ENCODE assay signal across 20 cellular contexts in genomic region chr2:238936162-238937052, GRCh38.
A peak's percentile ranks its signal among the peaks of the same experiment; 100 is the strongest.
DNase-seq lines count a peak whose midpoint lies in the region; ATAC-seq, FAIRE-seq and TF ChIP-seq lines count a peak whose summit lies in the region.
"Had no signal": no experiment of that assay in that cellular context is flagged by ENCODE, and none has a peak within 500 bp of the region (broad histone marks: within the 10 kb centered on the region; RNA-seq: fewer than 3 reads in every experiment).

No MANE protein-coding gene starts in this region.

- no peaks in the 10 kb centered on the region for H3K36me3 Mint-ChIP-seq in activated CD4-positive, alpha-beta T cell treated with anti-CD3 and anti-CD28 coated beads, Interleukin-2, amount 10 ng/mL, durations not matched to agents 7 days and 5 days (ENCODE audit: low read depth)
- H3K36me3 Mint-ChIP-seq in T-helper 17 cell (ENCODE audit: low read depth), result no peaks in the 10 kb centered on the region
- H3K36me3 Mint-ChIP-seq: CD14-positive monocyte had no signal

- H3K4me2 ChIP-seq in osteoblast (ENCODE audit: insufficient read depth, low read length), result no peak overlapping the region

- H3K27ac Mint-ChIP-seq in activated CD4-positive, alpha-beta T cell treated with anti-CD3 and anti-CD28 coated beads, Interleukin-2, amount 10 ng/mL, durations not matched to agents 7 days and 5 days, result no peak overlapping the region
- H3K27ac Mint-ChIP-seq in T-helper 17 cell, result no peak overlapping the region
- H3K27ac Mint-ChIP-seq: CD14-positive monocyte had no signal

- H3K4me3 Mint-ChIP-seq in activated CD4-positive, alpha-beta T cell treated with anti-CD3 and anti-CD28 coated beads, Interleukin-2, amount 10 ng/mL, durations not matched to agents 7 days and 5 days, result no peak overlapping the region
- no peak overlapping the region for H3K4me3 Mint-ChIP-seq in T-helper 17 cell
- H3K4me3 Mint-ChIP-seq: CD14-positive monocyte had no signal

- intact Hi-C loops in upper lobe of right lung (cut with DNase I), result no loop called here

- ATAC-seq in upper lobe of right lung, result no peak
- no peak for ATAC-seq in T-helper 17 cell

- H3K36me3 ChIP-seq in bronchial epithelial cell (ENCODE audit: control insufficient read depth, insufficient read depth, low read length) (no peaks in the 10 kb centered on the region), osteoblast (ENCODE audit: insufficient read depth, low read length) (no peaks in the 10 kb centered on the region), upper lobe of right lung (no peaks in the 10 kb centered on the region)

- H3K9me3 ChIP-seq in osteoblast (ENCODE audit: low read depth, low read length) (no peaks in the 10 kb centered on the region), upper lobe of right lung (no peaks in the 10 kb centered on the region), T-helper 17 cell (ENCODE audit: control insufficient read depth, low read length, poor library complexity, severe bottlenecking) (no peaks in the 10 kb centered on the region)

- FAIRE-seq in bronchial epithelial cell (lab: Jason Lieb, UNC), result peak; percentile 13

- peak; percentile 44 for DNase-seq in activated CD8-positive, alpha-beta memory T cell treated with anti-CD3 and anti-CD28 coated beads for 24 hours
- no peak for DNase-seq in activated CD8-positive, alpha-beta memory T cell treated with anti-CD3 and anti-CD28 coated beads, Interleukin-2, amount 50 U/mL, for 4 hours
- DNase-seq in bronchial epithelial cell (ENCODE audit: low read depth), result no peak
- peak; percentile 29 for DNase-seq in osteoblast (ENCODE audit: insufficient read length, low spot score, missing footprints)
- DNase-seq in upper lobe of right lung, result peak; percentile 38
- no peak for DNase-seq in GF-D8 (lab: John Stamatoyannopoulos, UW)
- DNase-seq in activated CD4-positive, alpha-beta T cell treated with anti-CD3 and anti-CD28 coated beads, Interleukin-2, amount 10 ng/mL, durations not matched to agents 7 days and 5 days, result no peak
- DNase-seq in T-helper 17 cell, result no peak
- DNase-seq: COR-L47, DMS153, HCEC 1CT, IMR-90, Kasumi-1, NCI-H1105 treated with DMSO at 0.1 percent for 48 hours, NCI-H1930, NCI-H2171, NCI-H446 treated with DMSO at 0.1 percent for 48 hours, NCI-H82, SHP77 had no signal

- no peak overlapping the region for H3K27ac ChIP-seq in osteoblast (ENCODE audit: low read depth, low read length)
- H3K27ac ChIP-seq in upper lobe of right lung, result no peak overlapping the region

- H2AFZ ChIP-seq in osteoblast (ENCODE audit: low read length), result no peak overlapping the region

- CTCF ChIA-PET in activated CD4-positive, alpha-beta T cell treated with anti-CD3 and anti-CD28 coated beads, Interleukin-2, amount 10 ng/mL, durations not matched to agents 7 days and 5 days (lab: Charles Lee), result no interaction called here

- H3K4me1 ChIP-seq in osteoblast (ENCODE audit: insufficient read depth, low read length), result peaks cover 17% of the 10 kb centered on the region
- no peaks in the 10 kb centered on the region for H3K4me1 ChIP-seq in upper lobe of right lung

- no peaks in the 10 kb centered on the region for H4K20me1 ChIP-seq in osteoblast (ENCODE audit: insufficient read depth, low read length)

- no peaks in the 10 kb centered on the region for H3K9me3 Mint-ChIP-seq in activated CD4-positive, alpha-beta T cell treated with anti-CD3 and anti-CD28 coated beads, Interleukin-2, amount 10 ng/mL, durations not matched to agents 7 days and 5 days

- no peaks in the 10 kb centered on the region for H3K4me1 Mint-ChIP-seq in activated CD4-positive, alpha-beta T cell treated with anti-CD3 and anti-CD28 coated beads, Interleukin-2, amount 10 ng/mL, durations not matched to agents 7 days and 5 days
- H3K4me1 Mint-ChIP-seq in T-helper 17 cell, result no peaks in the 10 kb centered on the region
- H3K4me1 Mint-ChIP-seq: CD14-positive monocyte had no signal

- POLR2A ChIA-PET in activated CD4-positive, alpha-beta T cell treated with anti-CD3 and anti-CD28 coated beads, Interleukin-2, amount 10 ng/mL, durations not matched to agents 7 days and 5 days (lab: Charles Lee), result no interaction called here

- no peak overlapping the region for H3K4me3 ChIP-seq in bronchial epithelial cell (ENCODE audit: low read depth, low read length)
- no peak overlapping the region for H3K4me3 ChIP-seq in osteoblast (ENCODE audit: insufficient read depth, low read length)
- H3K4me3 ChIP-seq in upper lobe of right lung, result no peak overlapping the region

- H3K79me2 ChIP-seq in osteoblast (ENCODE audit: insufficient read depth, low read length), result no peaks in the 10 kb centered on the region

- no peak for TF ChIP-seq CTCF in bronchial epithelial cell (IDR thresholded peaks at IDR 0.05; ENCODE audit: insufficient read depth, low read length, severe bottlenecking)
- TF ChIP-seq CTCF in osteoblast (IDR thresholded peaks at IDR 0.05; ENCODE audit: extremely low read depth, low read depth, low read length), result no peak
- no peak for TF ChIP-seq CTCF in upper lobe of right lung (IDR thresholded peaks at IDR 0.05)

- H3K27me3 ChIP-seq in bronchial epithelial cell (ENCODE audit: control insufficient read depth, insufficient read depth, low read length), result no peaks in the 10 kb centered on the region
- H3K27me3 ChIP-seq in osteoblast (ENCODE audit: insufficient read depth, low read length), result no peaks in the 10 kb centered on the region
- H3K27me3 ChIP-seq in upper lobe of right lung, result no peaks in the 10 kb centered on the region

- H3K27me3 Mint-ChIP-seq in activated CD4-positive, alpha-beta T cell treated with anti-CD3 and anti-CD28 coated beads, Interleukin-2, amount 10 ng/mL, durations not matched to agents 7 days and 5 days, result peaks cover 21% of the 10 kb centered on the region
- H3K27me3 Mint-ChIP-seq in T-helper 17 cell, result peaks cover 12% of the 10 kb centered on the region

Comparison
In these comparisons a context has a peak if more than half of its experiments do, and no peak if none do; other contexts are left out.
1. DNase-seq: peak in activated CD8-positive, alpha-beta memory T cell treated with anti-CD3 and anti-CD28 coated beads for 24 hours (single experiment), osteoblast (single experiment) and upper lobe of right lung (single experiment); none in activated CD8-positive, alpha-beta memory T cell treated with anti-CD3 and anti-CD28 coated beads, Interleukin-2, amount 50 U/mL, for 4 hours (single experiment), bronchial epithelial cell (single experiment), GF-D8 (single experiment), activated CD4-positive, alpha-beta T cell treated with anti-CD3 and anti-CD28 coated beads, Interleukin-2, amount 10 ng/mL, durations not matched to agents 7 days and 5 days (single experiment) and T-helper 17 cell (0 of 3).